ENCODE assay signal across 7 cellular contexts in genomic region chr9:136122425-136123383, GRCh38. TPM values are rescaled to one million over a fixed set of nuclear protein-coding genes. Genes with fewer than 3 reads are reported as not detected.
DNase-seq lines count a peak whose midpoint lies in the region; ATAC-seq and TF ChIP-seq lines count a peak whose summit lies in the region.

No MANE protein-coding gene starts in this region.

- ATAC-seq in activated CD4-positive, alpha-beta T cell treated with anti-CD3 and anti-CD28 coated beads for 36 hours: peak; percentile 25
- ATAC-seq in left lung (peak; percentile 52), HG03521 (IDR thresholded peaks at IDR 0.05; ENCODE audit: unreplicated experiment) (no peak)

- TF ChIP-seq CTCF in GM12873 (IDR thresholded peaks at IDR 0.05; ENCODE audit: insufficient read depth, low read depth, low read length, missing control alignments) (peak; percentile 96), chondrocyte (IDR thresholded peaks at IDR 0.05) (peak; percentile 98), left lung (IDR thresholded peaks at IDR 0.05) (peak; percentile 94 to 99)

- no peak overlapping the region for H3K4me3 Mint-ChIP-seq in activated CD4-positive, alpha-beta T cell treated with anti-CD3 and anti-CD28 coated beads for 36 hours
- no peak overlapping the region for H3K4me3 Mint-ChIP-seq in chondrocyte (ENCODE audit: unreplicated experiment)

- POLR2A ChIA-PET in activated CD4-positive, alpha-beta T cell treated with anti-CD3 and anti-CD28 coated beads for 36 hours (lab: Charles Lee): interaction anchor here (0.7 kb wide), 1 partner anchor 23 kb away, joined by 3 read pairs; no protein-coding TSS in a partner anchor

- H3K4me1 Mint-ChIP-seq in activated CD4-positive, alpha-beta T cell treated with anti-CD3 and anti-CD28 coated beads for 36 hours: no peaks in the 10 kb centered on the region
- peaks cover 7% of the 10 kb centered on the region for H3K4me1 Mint-ChIP-seq in chondrocyte (ENCODE audit: low read depth)

- DNase-seq in NCI-H128 (lab: John Stamatoyannopoulos, UW; ENCODE audit: unreplicated experiment) (peak; percentile 14), chondrocyte (ENCODE audit: low spot score) (no peak), left lung (peak; percentile 77 to 96)
- DNase-seq in activated CD4-positive, alpha-beta T cell treated with anti-CD3 and anti-CD28 coated beads for 36 hours: peak; percentile 88
- DNase-seq in stimulated activated CD4-positive, alpha-beta T cell treated with anti-CD3 and anti-CD28 coated beads, Interleukin-4, amount 100 ng/mL, for 1 hour: peak; percentile 83

- no peak overlapping the region for H3K27ac Mint-ChIP-seq in activated CD4-positive, alpha-beta T cell treated with anti-CD3 and anti-CD28 coated beads for 36 hours
- H3K27ac Mint-ChIP-seq in chondrocyte (ENCODE audit: unreplicated experiment): no peak overlapping the region

- H3K27me3 Mint-ChIP-seq in activated CD4-positive, alpha-beta T cell treated with anti-CD3 and anti-CD28 coated beads for 36 hours: peaks cover 8% of the 10 kb centered on the region
- H3K27me3 Mint-ChIP-seq in chondrocyte (ENCODE audit: low read depth): peaks cover 7% of the 10 kb centered on the region

- H3K27ac ChIP-seq in left lung: no peak overlapping the region

- H3K4me1 ChIP-seq in left lung: peaks cover 10 to 24% of the 10 kb centered on the region in 2 donors

- no peaks in the 10 kb centered on the region for H3K9me3 ChIP-seq in left lung

- peaks cover 0 to 23% of the 10 kb centered on the region in 2 donors for H3K27me3 ChIP-seq in left lung

- CTCF ChIA-PET in activated CD4-positive, alpha-beta T cell treated with anti-CD3 and anti-CD28 coated beads for 36 hours (lab: Charles Lee): interaction anchor here (0.7 to 3.0 kb wide), 15 partner anchors 8 to 534 kb away, joined by 3 to 26 read pairs (median 4); no protein-coding TSS in a partner anchor

- intact Hi-C loops in activated CD4-positive, alpha-beta T cell treated with anti-CD3 and anti-CD28 coated beads for 36 hours (cut with DNase I, micrococcal nuclease): loop anchor here (1.0 to 10.0 kb wide), 8 partner anchors 33 to 520 kb away; partner anchors contain the start of gene KCNT1 (in 1 of the 2)
- intact Hi-C loops in left lung (cut with DNase I): loop anchor here (5.0 to 10.0 kb wide), 3 partner anchors 148 to 258 kb away; no protein-coding TSS in a partner anchor

- H3K9me3 Mint-ChIP-seq in activated CD4-positive, alpha-beta T cell treated with anti-CD3 and anti-CD28 coated beads for 36 hours (ENCODE audit: low read depth): no peaks in the 10 kb centered on the region
- H3K9me3 Mint-ChIP-seq in chondrocyte (ENCODE audit: low read depth): no peaks in the 10 kb centered on the region

- H3K36me3 Mint-ChIP-seq in activated CD4-positive, alpha-beta T cell treated with anti-CD3 and anti-CD28 coated beads for 36 hours (ENCODE audit: low read depth): no peaks in the 10 kb centered on the region
- peaks cover 2% of the 10 kb centered on the region for H3K36me3 Mint-ChIP-seq in chondrocyte (ENCODE audit: low read depth)

- H3K4me3 ChIP-seq in left lung: no peak overlapping the region

- H3K36me3 ChIP-seq in left lung: no peaks in the 10 kb centered on the region

RNA-seq across cellular contexts. Expression of gene TMEM250, which starts 4.0 kb away (rescaled TPM):
- 10 to 100 TPM; 25.4 to 28.8 TPM for total RNA-seq in activated CD4-positive, alpha-beta T cell treated with anti-CD3 and anti-CD28 coated beads for 36 hours
- total RNA-seq in chondrocyte (31.9 to 37.3 TPM (median 35.9 TPM) in 3 replicates), left lung (10 to 100 TPM; 30.4 to 42.1 TPM)

RNA-seq across cellular contexts. Expression of gene NACC2, which starts 27.6 kb away (rescaled TPM):
- total RNA-seq in activated CD4-positive, alpha-beta T cell treated with anti-CD3 and anti-CD28 coated beads for 36 hours: 1 to 10 TPM; 4.2 to 5.2 TPM
- total RNA-seq in chondrocyte: 42.6 to 52.4 TPM (median 51.0 TPM) in 3 replicates
- 10 to 100 TPM; 25.2 to 29.5 TPM for total RNA-seq in left lung
